Comparison of ENCODE assay signal across 8 cellular contexts in the genomic region with DNA sequence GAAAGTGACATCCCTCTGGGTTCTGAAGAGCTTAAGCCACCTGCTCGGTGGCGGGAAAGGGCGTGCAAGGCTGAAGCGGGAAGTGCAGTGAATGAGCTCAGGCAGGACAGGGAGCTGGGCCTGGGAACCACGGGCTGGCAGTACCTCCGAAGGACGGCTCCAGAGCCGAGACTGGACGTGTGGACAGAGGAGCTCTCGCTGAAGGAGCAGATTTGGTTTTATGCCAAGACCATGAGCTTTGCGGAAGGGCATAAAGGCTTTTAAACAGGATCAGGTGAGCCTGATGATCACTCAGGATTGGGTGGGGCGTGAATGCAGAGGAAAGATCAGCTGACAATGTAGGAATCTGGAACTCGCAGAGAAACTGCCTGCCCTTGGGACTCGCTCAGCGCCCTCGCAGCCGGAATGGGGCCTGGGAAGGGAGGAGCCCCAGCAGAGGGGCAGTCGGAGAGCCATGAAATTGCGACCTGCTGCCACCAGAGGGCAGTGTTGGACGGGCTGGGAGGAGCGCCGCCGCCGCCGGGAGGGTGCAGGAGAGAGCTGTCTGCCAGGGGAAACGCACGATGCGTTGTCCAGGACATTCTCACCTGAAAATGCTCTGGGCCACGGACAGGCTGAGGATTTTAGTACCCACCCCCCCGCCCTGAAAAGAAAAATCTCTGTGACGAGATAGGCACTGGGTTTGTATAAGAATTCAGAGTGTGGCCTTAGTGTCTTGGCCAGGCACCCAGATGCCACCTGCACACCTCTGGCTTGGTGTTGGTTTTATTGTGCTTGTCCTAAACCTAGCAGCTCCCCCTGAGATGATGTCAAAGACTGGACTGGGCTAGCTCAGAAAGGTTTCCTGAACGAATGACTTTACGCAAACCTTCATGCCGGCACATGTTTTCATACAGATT.
DNase-seq lines count a peak whose midpoint lies in the region; ATAC-seq and TF ChIP-seq lines count a peak whose summit lies in the region.

No MANE protein-coding gene starts in this region.

- peak; percentile 91 for DNase-seq in D341Med (ENCODE audit: low spot score)
- DNase-seq in activated T-cell treated with anti-CD3 and anti-CD28 coated beads, Interleukin-2, amount 50 U/mL, for 72 hours: peak; percentile 62 to 75
- peak; percentile 78 for DNase-seq in fibroblast of the aortic adventitia (ENCODE audit: low read depth)
- DNase-seq in neural crest cell (ENCODE audit: low read depth, low spot score): peak; percentile 93
- DNase-seq in thyroid gland: peak; percentile 85 to 91

- H3K27ac Mint-ChIP-seq in activated T-cell treated with anti-CD3 and anti-CD28 coated beads, Interleukin-2, amount 50 U/mL, for 72 hours: no peak overlapping the region
- no peak overlapping the region for H3K27ac Mint-ChIP-seq in neural crest cell (ENCODE audit: unreplicated experiment)

- no peak overlapping the region for H3K4me2 ChIP-seq in OCI-LY1 (ENCODE audit: low read length)

- TF ChIP-seq POLR2A in thyroid gland (IDR thresholded peaks at IDR 0.05): peak in 1 of 2 donors; percentile 10

- H4K20me1 ChIP-seq in OCI-LY1 (ENCODE audit: insufficient read depth, low read length): no peaks in the 10 kb centered on the region

- H3K27ac ChIP-seq in OCI-LY1 (ENCODE audit: low read depth, low read length, poor library complexity, severe bottlenecking): no peak overlapping the region
- H3K27ac ChIP-seq in thyroid gland: peak overlapping the region in 1 of 3 donors; percentile 42

- peaks cover 29% of the 10 kb centered on the region for H3K27me3 Mint-ChIP-seq in activated T-cell treated with anti-CD3 and anti-CD28 coated beads, Interleukin-2, amount 50 U/mL, for 72 hours (ENCODE audit: low read depth)
- H3K27me3 Mint-ChIP-seq in neural crest cell (ENCODE audit: low read depth): peaks cover 40% of the 10 kb centered on the region

- H3K4me1 Mint-ChIP-seq in activated T-cell treated with anti-CD3 and anti-CD28 coated beads, Interleukin-2, amount 50 U/mL, for 72 hours (ENCODE audit: low read depth): peaks cover 5% of the 10 kb centered on the region
- peaks cover 27% of the 10 kb centered on the region for H3K4me1 Mint-ChIP-seq in neural crest cell

- peak; percentile 61 for TF ChIP-seq CTCF in OCI-LY1 (IDR thresholded peaks at IDR 0.05; ENCODE audit: low read length)
- peak; percentile 96 for TF ChIP-seq CTCF in fibroblast of the aortic adventitia (IDR thresholded peaks at IDR 0.05; ENCODE audit: insufficient read depth, low read length)
- TF ChIP-seq CTCF in neural crest cell (conservative IDR thresholded peaks at IDR 0.05): peak; percentile 97
- TF ChIP-seq CTCF in thyroid gland (IDR thresholded peaks at IDR 0.05): peak; percentile 89 to 99 (median 96)

- no peaks in the 10 kb centered on the region for H3K9me2 ChIP-seq in OCI-LY1 (ENCODE audit: low read depth, low read length)

- no peaks in the 10 kb centered on the region for H3K79me2 ChIP-seq in OCI-LY1 (ENCODE audit: insufficient read depth, low read length)

- H3K9ac ChIP-seq in OCI-LY1 (ENCODE audit: low read length): no peak overlapping the region

- whole genome bisulfite sequencing in thyroid gland, 2 donors: 16 to 24% methylated on average over 30 to 34 of the region's 34 CpGs

- H3K4me3 ChIP-seq in OCI-LY1 (ENCODE audit: low read depth, low read length, poor library complexity, severe bottlenecking): no peak overlapping the region
- no peak overlapping the region for H3K4me3 ChIP-seq in fibroblast of the aortic adventitia (ENCODE audit: low read depth, low read length)
- H3K4me3 ChIP-seq in thyroid gland (replicated peaks in 1 of 3): no peak overlapping the region

- H3K36me3 ChIP-seq in OCI-LY1 (ENCODE audit: insufficient read depth, low read length): no peaks in the 10 kb centered on the region
- no peaks in the 10 kb centered on the region for H3K36me3 ChIP-seq in thyroid gland

- H3K4me3 Mint-ChIP-seq in activated T-cell treated with anti-CD3 and anti-CD28 coated beads, Interleukin-2, amount 50 U/mL, for 72 hours: no peak overlapping the region
- no peak overlapping the region for H3K4me3 Mint-ChIP-seq in neural crest cell

- peaks cover 0 to 1% of the 10 kb centered on the region in 2 donors for H3K9me3 Mint-ChIP-seq in activated T-cell treated with anti-CD3 and anti-CD28 coated beads, Interleukin-2, amount 50 U/mL, for 72 hours
- H3K9me3 Mint-ChIP-seq in neural crest cell: no peaks in the 10 kb centered on the region

- peak; percentile 90 for ATAC-seq in GM19438 (IDR thresholded peaks at IDR 0.05; ENCODE audit: low read depth, unreplicated experiment)
- ATAC-seq in HG03439 (IDR thresholded peaks at IDR 0.05; ENCODE audit: unreplicated experiment): peak; percentile 78
- peak; percentile 50 to 68 for ATAC-seq in activated T-cell treated with anti-CD3 and anti-CD28 coated beads, Interleukin-2, amount 50 U/mL, for 72 hours (replicated peaks in 1 of 2)

- H3K4me1 ChIP-seq in OCI-LY1 (ENCODE audit: insufficient read depth, low read length, severe bottlenecking): no peaks in the 10 kb centered on the region
- H3K4me1 ChIP-seq in thyroid gland: peaks cover 0 to 3% of the 10 kb centered on the region in 2 donors

- no peaks in the 10 kb centered on the region for H3K27me3 ChIP-seq in OCI-LY1 (ENCODE audit: insufficient read depth, low read length)
- H3K27me3 ChIP-seq in thyroid gland: no peaks in the 10 kb centered on the region

- peaks cover 0 to 1% of the 10 kb centered on the region in 2 donors for H3K36me3 Mint-ChIP-seq in activated T-cell treated with anti-CD3 and anti-CD28 coated beads, Interleukin-2, amount 50 U/mL, for 72 hours (ENCODE audit: insufficient read depth in 2 of 2)
- H3K36me3 Mint-ChIP-seq in neural crest cell (ENCODE audit: low read depth): no peaks in the 10 kb centered on the region

- H3K9me3 ChIP-seq in OCI-LY1 (ENCODE audit: low read length): no peaks in the 10 kb centered on the region
- no peaks in the 10 kb centered on the region for H3K9me3 ChIP-seq in thyroid gland

- no peaks in the 10 kb centered on the region for H3F3A ChIP-seq in OCI-LY1 (ENCODE audit: insufficient read depth, low read length)

- H2AFZ ChIP-seq in OCI-LY1 (ENCODE audit: low read length): no peak overlapping the region

- intact Hi-C loops in thyroid gland (cut with DNase I): no loop called here
